In the genomic region with DNA sequence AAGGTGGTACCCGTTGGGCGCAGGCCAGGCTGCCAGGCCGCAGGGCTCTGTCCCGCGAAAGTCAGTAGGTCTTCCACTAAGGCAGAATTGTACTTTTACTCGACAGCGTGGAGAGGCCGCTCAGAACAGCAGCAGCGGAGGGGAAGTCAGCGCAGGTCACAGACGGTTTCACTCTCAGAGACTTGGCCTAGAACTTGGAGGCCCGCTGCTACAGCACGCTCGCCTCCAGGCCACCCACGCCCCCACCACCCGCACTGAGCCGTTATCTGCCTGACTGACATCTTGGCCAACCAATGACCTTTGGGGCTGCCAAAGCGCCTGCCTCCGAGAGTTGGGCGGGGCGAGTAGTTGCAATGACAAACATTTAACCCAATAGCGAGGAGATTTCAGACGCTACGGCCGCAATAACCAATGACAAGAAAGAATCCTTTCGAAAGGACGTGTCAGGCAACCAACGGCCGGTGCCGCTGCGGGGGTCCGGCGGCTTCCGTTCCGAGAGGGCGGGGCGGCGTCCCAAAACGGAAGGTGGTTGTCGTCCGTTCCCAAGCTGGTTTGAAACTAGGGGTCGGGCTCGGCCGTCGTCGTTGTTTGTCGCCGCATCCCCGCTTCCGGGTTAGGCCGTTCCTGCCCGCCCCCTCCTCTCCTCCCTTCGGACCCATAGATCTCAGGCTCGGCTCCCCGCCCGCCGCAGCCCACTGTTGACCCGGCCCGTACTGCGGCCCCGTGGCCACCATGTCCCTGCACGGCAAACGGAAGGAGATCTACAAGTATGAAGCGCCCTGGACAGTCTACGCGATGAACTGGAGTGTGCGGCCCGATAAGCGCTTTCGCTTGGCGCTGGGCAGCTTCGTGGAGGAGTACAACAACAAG, we compare ENCODE assay signal across 1 cellular context.
TF ChIP-seq lines count a peak whose summit lies in the region.

A gene with protein sequence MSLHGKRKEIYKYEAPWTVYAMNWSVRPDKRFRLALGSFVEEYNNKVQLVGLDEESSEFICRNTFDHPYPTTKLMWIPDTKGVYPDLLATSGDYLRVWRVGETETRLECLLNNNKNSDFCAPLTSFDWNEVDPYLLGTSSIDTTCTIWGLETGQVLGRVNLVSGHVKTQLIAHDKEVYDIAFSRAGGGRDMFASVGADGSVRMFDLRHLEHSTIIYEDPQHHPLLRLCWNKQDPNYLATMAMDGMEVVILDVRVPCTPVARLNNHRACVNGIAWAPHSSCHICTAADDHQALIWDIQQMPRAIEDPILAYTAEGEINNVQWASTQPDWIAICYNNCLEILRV (plus strand): TSS at position 532 of the 870 bp plus-strand sequence. CDS start 201 bp downstream, at position 733.

TF ChIP-seq in HepG2, 621 proteins besides CTCF, POLR2A, EP300 and RAD21 (continued from another document and continues in another):
- TF ChIP-seq, protein P1, sequence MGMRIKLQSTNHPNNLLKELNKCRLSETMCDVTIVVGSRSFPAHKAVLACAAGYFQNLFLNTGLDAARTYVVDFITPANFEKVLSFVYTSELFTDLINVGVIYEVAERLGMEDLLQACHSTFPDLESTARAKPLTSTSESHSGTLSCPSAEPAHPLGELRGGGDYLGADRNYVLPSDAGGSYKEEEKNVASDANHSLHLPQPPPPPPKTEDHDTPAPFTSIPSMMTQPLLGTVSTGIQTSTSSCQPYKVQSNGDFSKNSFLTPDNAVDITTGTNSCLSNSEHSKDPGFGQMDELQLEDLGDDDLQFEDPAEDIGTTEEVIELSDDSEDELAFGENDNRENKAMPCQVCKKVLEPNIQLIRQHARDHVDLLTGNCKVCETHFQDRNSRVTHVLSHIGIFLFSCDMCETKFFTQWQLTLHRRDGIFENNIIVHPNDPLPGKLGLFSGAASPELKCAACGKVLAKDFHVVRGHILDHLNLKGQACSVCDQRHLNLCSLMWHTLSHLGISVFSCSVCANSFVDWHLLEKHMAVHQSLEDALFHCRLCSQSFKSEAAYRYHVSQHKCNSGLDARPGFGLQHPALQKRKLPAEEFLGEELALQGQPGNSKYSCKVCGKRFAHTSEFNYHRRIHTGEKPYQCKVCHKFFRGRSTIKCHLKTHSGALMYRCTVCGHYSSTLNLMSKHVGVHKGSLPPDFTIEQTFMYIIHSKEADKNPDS (CRISPR knock-in tag; IDR thresholded peaks at IDR 0.05) = no peak
- TF ChIP-seq ZNF652 (CRISPR knock-in tag; IDR thresholded peaks at IDR 0.05; ENCODE audit: borderline replicate concordance, low read depth) = 0 out of 2 replicates have a peak, but pooled peaks have one; percentile 6
- 0 out of 2 replicates have a peak, but pooled peaks have one; percentile 14 for TF ChIP-seq ZNF30 (CRISPR knock-in tag; IDR thresholded peaks at IDR 0.05)
- no peak; the same call in 1 of the 2 replicates for TF ChIP-seq RFX1 (IDR thresholded peaks at IDR 0.05)
- TF ChIP-seq, protein P2, sequence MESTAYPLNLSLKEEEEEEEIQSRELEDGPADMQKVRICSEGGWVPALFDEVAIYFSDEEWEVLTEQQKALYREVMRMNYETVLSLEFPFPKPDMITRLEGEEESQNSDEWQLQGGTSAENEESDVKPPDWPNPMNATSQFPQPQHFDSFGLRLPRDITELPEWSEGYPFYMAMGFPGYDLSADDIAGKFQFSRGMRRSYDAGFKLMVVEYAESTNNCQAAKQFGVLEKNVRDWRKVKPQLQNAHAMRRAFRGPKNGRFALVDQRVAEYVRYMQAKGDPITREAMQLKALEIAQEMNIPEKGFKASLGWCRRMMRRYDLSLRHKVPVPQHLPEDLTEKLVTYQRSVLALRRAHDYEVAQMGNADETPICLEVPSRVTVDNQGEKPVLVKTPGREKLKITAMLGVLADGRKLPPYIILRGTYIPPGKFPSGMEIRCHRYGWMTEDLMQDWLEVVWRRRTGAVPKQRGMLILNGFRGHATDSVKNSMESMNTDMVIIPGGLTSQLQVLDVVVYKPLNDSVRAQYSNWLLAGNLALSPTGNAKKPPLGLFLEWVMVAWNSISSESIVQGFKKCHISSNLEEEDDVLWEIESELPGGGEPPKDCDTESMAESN (CRISPR knock-in tag; conservative IDR thresholded peaks at IDR 0.05) = peak; percentile 35
- no peak for TF ChIP-seq CCAR2 (optimal IDR thresholded peaks at IDR 0.05; ENCODE audit: low read depth, low read length)
- TF ChIP-seq GPN1 (CRISPR knock-in tag; IDR thresholded peaks at IDR 0.05; ENCODE audit: borderline replicate concordance) = 0 out of 2 replicates have a peak, but pooled peaks have one; percentile 3
- peak; percentile 85 for TF ChIP-seq ZNF781 (CRISPR knock-in tag; IDR thresholded peaks at IDR 0.05; ENCODE audit: borderline replicate concordance, not compliant biosample characterization)
- no peak; the same call in 1 of the 2 replicates for TF ChIP-seq TGIF2 (CRISPR knock-in tag; IDR thresholded peaks at IDR 0.05)
- no peak for TF ChIP-seq ATM (IDR thresholded peaks at IDR 0.05; ENCODE audit: borderline replicate concordance)
- TF ChIP-seq SPEN (CRISPR knock-in tag; IDR thresholded peaks at IDR 0.05; ENCODE audit: low read depth) = peak; percentile 87
- TF ChIP-seq RORA (CRISPR knock-in tag; IDR thresholded peaks at IDR 0.05) = no peak
- TF ChIP-seq FOXA1 (IDR thresholded peaks at IDR 0.05) = no peak
- peak; percentile 69 for TF ChIP-seq FOXA1 (CRISPR knock-in tag; IDR thresholded peaks at IDR 0.05)
- TF ChIP-seq KDM5A (IDR thresholded peaks at IDR 0.05; ENCODE audit: borderline replicate concordance, low read length) = peak; percentile 59
- TF ChIP-seq, protein P3, sequence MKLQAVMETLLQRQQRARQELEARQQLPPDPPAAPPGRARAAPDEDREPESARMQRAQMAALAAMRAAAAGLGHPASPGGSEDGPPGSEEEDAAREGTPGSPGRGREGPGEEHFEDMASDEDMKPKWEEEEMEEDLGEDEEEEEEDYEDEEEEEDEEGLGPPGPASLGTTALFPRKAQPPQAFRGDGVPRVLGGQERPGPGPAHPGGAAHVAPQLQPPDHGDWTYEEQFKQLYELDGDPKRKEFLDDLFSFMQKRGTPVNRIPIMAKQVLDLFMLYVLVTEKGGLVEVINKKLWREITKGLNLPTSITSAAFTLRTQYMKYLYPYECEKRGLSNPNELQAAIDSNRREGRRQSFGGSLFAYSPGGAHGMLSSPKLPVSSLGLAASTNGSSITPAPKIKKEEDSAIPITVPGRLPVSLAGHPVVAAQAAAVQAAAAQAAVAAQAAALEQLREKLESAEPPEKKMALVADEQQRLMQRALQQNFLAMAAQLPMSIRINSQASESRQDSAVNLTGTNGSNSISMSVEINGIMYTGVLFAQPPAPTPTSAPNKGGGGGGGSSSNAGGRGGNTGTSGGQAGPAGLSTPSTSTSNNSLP (IDR thresholded peaks at IDR 0.05; ENCODE audit: low read depth, low read length) = peak; percentile 7; the same call in 1 of the 2 replicates
- TF ChIP-seq, protein P4, sequence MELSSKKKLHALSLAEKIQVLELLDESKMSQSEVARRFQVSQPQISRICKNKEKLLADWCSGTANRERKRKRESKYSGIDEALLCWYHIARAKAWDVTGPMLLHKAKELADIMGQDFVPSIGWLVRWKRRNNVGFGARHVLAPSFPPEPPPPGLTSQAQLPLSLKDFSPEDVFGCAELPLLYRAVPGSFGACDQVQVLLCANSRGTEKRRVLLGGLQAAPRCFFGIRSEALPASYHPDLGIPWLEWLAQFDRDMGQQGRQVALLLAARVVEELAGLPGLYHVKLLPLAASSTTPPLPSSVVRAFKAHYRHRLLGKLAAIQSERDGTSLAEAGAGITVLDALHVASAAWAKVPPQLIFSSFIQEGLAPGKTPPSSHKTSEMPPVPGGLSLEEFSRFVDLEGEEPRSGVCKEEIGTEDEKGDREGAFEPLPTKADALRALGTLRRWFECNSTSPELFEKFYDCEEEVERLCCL (CRISPR knock-in tag; IDR thresholded peaks at IDR 0.05; ENCODE audit: borderline replicate concordance) = peak; percentile 91
- TF ChIP-seq FOXJ3 (CRISPR knock-in tag; IDR thresholded peaks at IDR 0.05; ENCODE audit: borderline replicate concordance) = peak; percentile 67; the same call in 1 of the 2 replicates
- peak; percentile 84; the same call in 1 of the 2 replicates for TF ChIP-seq GTF3A (CRISPR knock-in tag; conservative IDR thresholded peaks at IDR 0.05)
- peak; percentile 56 for TF ChIP-seq SIX1 (CRISPR knock-in tag; IDR thresholded peaks at IDR 0.05; ENCODE audit: borderline replicate concordance)
- TF ChIP-seq, protein P5, sequence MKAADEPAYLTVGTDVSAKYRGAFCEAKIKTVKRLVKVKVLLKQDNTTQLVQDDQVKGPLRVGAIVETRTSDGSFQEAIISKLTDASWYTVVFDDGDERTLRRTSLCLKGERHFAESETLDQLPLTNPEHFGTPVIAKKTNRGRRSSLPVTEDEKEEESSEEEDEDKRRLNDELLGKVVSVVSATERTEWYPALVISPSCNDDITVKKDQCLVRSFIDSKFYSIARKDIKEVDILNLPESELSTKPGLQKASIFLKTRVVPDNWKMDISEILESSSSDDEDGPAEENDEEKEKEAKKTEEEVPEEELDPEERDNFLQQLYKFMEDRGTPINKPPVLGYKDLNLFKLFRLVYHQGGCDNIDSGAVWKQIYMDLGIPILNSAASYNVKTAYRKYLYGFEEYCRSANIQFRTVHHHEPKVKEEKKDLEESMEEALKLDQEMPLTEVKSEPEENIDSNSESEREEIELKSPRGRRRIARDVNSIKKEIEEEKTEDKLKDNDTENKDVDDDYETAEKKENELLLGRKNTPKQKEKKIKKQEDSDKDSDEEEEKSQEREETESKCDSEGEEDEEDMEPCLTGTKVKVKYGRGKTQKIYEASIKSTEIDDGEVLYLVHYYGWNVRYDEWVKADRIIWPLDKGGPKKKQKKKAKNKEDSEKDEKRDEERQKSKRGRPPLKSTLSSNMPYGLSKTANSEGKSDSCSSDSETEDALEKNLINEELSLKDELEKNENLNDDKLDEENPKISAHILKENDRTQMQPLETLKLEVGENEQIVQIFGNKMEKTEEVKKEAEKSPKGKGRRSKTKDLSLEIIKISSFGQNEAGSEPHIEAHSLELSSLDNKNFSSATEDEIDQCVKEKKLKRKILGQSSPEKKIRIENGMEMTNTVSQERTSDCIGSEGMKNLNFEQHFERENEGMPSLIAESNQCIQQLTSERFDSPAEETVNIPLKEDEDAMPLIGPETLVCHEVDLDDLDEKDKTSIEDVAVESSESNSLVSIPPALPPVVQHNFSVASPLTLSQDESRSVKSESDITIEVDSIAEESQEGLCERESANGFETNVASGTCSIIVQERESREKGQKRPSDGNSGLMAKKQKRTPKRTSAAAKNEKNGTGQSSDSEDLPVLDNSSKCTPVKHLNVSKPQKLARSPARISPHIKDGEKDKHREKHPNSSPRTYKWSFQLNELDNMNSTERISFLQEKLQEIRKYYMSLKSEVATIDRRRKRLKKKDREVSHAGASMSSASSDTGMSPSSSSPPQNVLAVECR (CRISPR knock-in tag; IDR thresholded peaks at IDR 0.05; ENCODE audit: borderline replicate concordance) = peak; percentile 98
- 0 out of 2 replicates have a peak, but pooled peaks have one; percentile 47 for TF ChIP-seq MAF1 (CRISPR knock-in tag; IDR thresholded peaks at IDR 0.05; ENCODE audit: borderline replicate concordance)
- peak; percentile 99 for TF ChIP-seq NFYB (CRISPR knock-in tag; IDR thresholded peaks at IDR 0.05)
- TF ChIP-seq ZNF256 (CRISPR knock-in tag; conservative IDR thresholded peaks at IDR 0.05) = peak; percentile 83
- no peak for TF ChIP-seq HNRNPUL1 (IDR thresholded peaks at IDR 0.05; ENCODE audit: low read depth, low read length)
- TF ChIP-seq ZNF333 (CRISPR knock-in tag; IDR thresholded peaks at IDR 0.05; ENCODE audit: borderline replicate concordance) = no peak; the same call in 1 of the 2 replicates
- TF ChIP-seq ZNF703 (CRISPR knock-in tag; IDR thresholded peaks at IDR 0.05; ENCODE audit: borderline replicate concordance) = no peak; the same call in none of the 2 replicates
- peak; percentile 86 for TF ChIP-seq ERF (CRISPR knock-in tag; IDR thresholded peaks at IDR 0.05)
- TF ChIP-seq, protein P6, sequence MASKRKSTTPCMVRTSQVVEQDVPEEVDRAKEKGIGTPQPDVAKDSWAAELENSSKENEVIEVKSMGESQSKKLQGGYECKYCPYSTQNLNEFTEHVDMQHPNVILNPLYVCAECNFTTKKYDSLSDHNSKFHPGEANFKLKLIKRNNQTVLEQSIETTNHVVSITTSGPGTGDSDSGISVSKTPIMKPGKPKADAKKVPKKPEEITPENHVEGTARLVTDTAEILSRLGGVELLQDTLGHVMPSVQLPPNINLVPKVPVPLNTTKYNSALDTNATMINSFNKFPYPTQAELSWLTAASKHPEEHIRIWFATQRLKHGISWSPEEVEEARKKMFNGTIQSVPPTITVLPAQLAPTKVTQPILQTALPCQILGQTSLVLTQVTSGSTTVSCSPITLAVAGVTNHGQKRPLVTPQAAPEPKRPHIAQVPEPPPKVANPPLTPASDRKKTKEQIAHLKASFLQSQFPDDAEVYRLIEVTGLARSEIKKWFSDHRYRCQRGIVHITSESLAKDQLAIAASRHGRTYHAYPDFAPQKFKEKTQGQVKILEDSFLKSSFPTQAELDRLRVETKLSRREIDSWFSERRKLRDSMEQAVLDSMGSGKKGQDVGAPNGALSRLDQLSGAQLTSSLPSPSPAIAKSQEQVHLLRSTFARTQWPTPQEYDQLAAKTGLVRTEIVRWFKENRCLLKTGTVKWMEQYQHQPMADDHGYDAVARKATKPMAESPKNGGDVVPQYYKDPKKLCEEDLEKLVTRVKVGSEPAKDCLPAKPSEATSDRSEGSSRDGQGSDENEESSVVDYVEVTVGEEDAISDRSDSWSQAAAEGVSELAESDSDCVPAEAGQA (IDR thresholded peaks at IDR 0.05; ENCODE audit: low read depth) = no peak; the same call in 1 of the 2 replicates
- TF ChIP-seq, protein P6 (CRISPR knock-in tag; IDR thresholded peaks at IDR 0.05; ENCODE audit: borderline replicate concordance) = peak; percentile 54; the same call in 1 of the 2 replicates
- TF ChIP-seq PTBP1 (IDR thresholded peaks at IDR 0.05; ENCODE audit: low read depth, low read length, poor library complexity, severe bottlenecking) = peak; percentile 93
- TF ChIP-seq ZNF547 (CRISPR knock-in tag; IDR thresholded peaks at IDR 0.05) = peak; percentile 62
